In the genomic region with DNA sequence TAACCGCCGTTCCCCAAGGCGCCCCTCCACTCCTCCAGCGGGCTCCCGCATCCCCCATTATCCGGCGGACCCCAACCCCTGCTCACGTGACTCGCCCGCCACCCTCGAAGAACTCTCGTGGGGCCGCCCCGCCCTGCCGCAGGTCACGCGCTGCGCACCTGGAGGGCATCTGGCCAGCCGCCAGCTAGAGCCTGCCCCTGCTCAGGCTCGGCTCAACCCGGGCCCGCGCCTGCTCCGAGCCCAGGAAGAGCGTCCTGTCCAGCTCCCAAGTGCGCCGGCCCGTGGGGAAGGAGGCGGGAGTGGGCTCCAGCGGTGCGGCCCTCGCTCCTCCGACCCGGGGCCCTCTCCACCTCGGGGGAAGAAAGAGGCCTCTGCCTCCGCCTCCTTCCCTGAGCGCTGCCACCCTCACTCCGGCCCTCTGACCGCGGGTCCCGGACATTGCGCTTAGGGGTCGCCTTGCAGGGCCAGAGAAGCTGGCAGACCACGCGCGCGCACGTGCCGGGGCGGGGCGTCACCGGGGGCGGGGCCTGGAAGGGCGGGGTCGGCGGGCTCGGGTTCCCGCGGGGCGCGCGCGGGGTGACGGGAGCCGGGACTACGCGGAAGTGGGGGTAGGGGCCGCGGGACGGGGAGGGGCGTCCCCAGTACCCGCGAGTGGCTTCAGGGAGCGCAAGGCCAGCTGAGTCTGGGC, we compare ENCODE assay signal across 8 cellular contexts. TPM values are rescaled to one million over a fixed set of nuclear protein-coding genes. Genes with fewer than 3 reads are reported as not detected.
DNase-seq lines count a peak whose midpoint lies in the region; ATAC-seq, FAIRE-seq and TF ChIP-seq lines count a peak whose summit lies in the region.

No MANE protein-coding gene starts in this region.

- TF ChIP-seq CTCF in H1 (IDR thresholded peaks at IDR 0.05; ENCODE audit: control extremely low read depth in 1 of 3, insufficient read depth in 1 of 3, low read depth in 1 of 3, low read length in 3 of 3) (no peak), mesothelial cell of epicardium (IDR thresholded peaks at IDR 0.05; ENCODE audit: unreplicated experiment) (peak; percentile 76)

- peak overlapping the region; percentile 78 for H3K27ac Mint-ChIP-seq in mesothelial cell of epicardium

- peak overlapping the region; percentile 81 for H4K8ac ChIP-seq in H1 (ENCODE audit: extremely low read depth, insufficient read depth, low read length)

- no peak overlapping the region for H3K23ac ChIP-seq in H1 (ENCODE audit: insufficient read length)

- H2AFZ ChIP-seq in H1 (ENCODE audit: low read length) = 0 out of 2 replicates have a peak overlapping the region, but pooled peaks have one; percentile 81

- H3K27me3 Mint-ChIP-seq in mesothelial cell of epicardium (ENCODE audit: low read depth) = no peaks in the 10 kb centered on the region

- H2AK5ac ChIP-seq in H1 (ENCODE audit: low read depth, low read length) = no peak overlapping the region

- no peak; a peak in 1 of 3 replicates for TF ChIP-seq POLR2A in H1 (IDR thresholded peaks at IDR 0.05; ENCODE audit: control extremely low read depth in 1 of 2, low read depth in 2 of 2, low read length in 2 of 2)

- no peaks in the 10 kb centered on the region for H3K36me3 Mint-ChIP-seq in mesothelial cell of epicardium

- H3K4me1 ChIP-seq in BLaER1 = peaks cover 31% of the 10 kb centered on the region
- no peaks in the 10 kb centered on the region for H3K4me1 ChIP-seq in H1 (replicated peaks in 1 of 4; ENCODE audit: control insufficient read depth in 3 of 4, insufficient read depth in 4 of 4, low read length in 3 of 4)

- POLR2A ChIA-PET in H1 (lab: Charles Lee; ENCODE audit: partially characterized antibody) = interaction anchor here (0.6 to 3.5 kb wide), 33 partner anchors 8 to 501 kb away, joined by 3 to 48 read pairs (median 6); a partner anchor contains a TSS

- H3K4me2 ChIP-seq in BLaER1 (peak overlapping the region; percentile 99), H1 (ENCODE audit: insufficient read depth in 1 of 2, low read depth in 2 of 2, low read length in 2 of 2) (peak overlapping the region; percentile 84 to 91)

- peak overlapping the region; percentile 77 for H3K4me3 Mint-ChIP-seq in mesothelial cell of epicardium

- H3K9ac ChIP-seq in BLaER1 = peak overlapping the region; percentile 87
- peak overlapping the region in 3 of 4 experiments; percentile 0 to 66 (median 58); a peak in 5 of 7 replicates for H3K9ac ChIP-seq in H1 (replicated peaks in 1 of 4; ENCODE audit: extremely low read depth in 1 of 4, low read depth in 3 of 4, low read length in 3 of 4)

- H2BK20ac ChIP-seq in H1 (ENCODE audit: low read length) = no peak overlapping the region

- H2BK5ac ChIP-seq in H1 (ENCODE audit: low read depth, low read length) = peak overlapping the region; percentile 90

- H3K27ac ChIP-seq in BLaER1 (peak overlapping the region; percentile 93), H1 (ENCODE audit: low read depth, low read length) (peak overlapping the region; percentile 43; the same call in 1 of the 2 replicates)

- TF ChIP-seq RAD21 in H1 (IDR thresholded peaks at IDR 0.05 in 1 of 2, conservative IDR thresholded peaks at IDR 0.05 in 1 of 2; ENCODE audit: low read depth in 2 of 2, low read length in 2 of 2) = no peak

- no peak for FAIRE-seq in H1 (lab: Jason Lieb, UNC)

- CTCF ChIA-PET in H1 (lab: Charles Lee; ENCODE audit: partially characterized antibody) = interaction anchor here (0.6 to 3.9 kb wide), 20 partner anchors 9 to 220 kb away, joined by 3 to 27 read pairs (median 9); a partner anchor contains a TSS

- peak overlapping the region; percentile 96 for H3K18ac ChIP-seq in H1 (ENCODE audit: extremely low read depth, low read length)

- H3K4ac ChIP-seq in H1 (replicated peaks; ENCODE audit: insufficient read length, low read depth, low read length) = peak overlapping the region; percentile 53

- H3K79me1 ChIP-seq in H1 (ENCODE audit: low read depth, low read length) = no peaks in the 10 kb centered on the region

- DNase-seq in NCI-H82 (lab: John Stamatoyannopoulos, UW) (peak; percentile 90), H1 (ENCODE audit: low read depth in 1 of 2, low spot score in 2 of 2) (peak; percentile 25 to 98), mesothelial cell of epicardium (ENCODE audit: low spot score in 2 of 2, unreplicated experiment in 2 of 2) (peak; percentile 78 to 88)
- peak; percentile 35 for DNase-seq in activated CD8-positive, alpha-beta memory T cell treated with anti-CD3 and anti-CD28 coated beads, Interleukin-2, amount 50 U/mL, for 1 hour (ENCODE audit: extremely low read depth)
- peak; percentile 97 for DNase-seq in stimulated activated CD8-positive, alpha-beta memory T cell treated with anti-CD3 and anti-CD28 coated beads, Interleukin-15, amount 100 ng/mL, for 24 hours (ENCODE audit: low read depth)

- no peaks in the 10 kb centered on the region for H3K27me3 ChIP-seq in BLaER1
- H3K27me3 ChIP-seq in H1 (replicated peaks in 1 of 4; ENCODE audit: control insufficient read depth in 3 of 4, extremely low read depth in 1 of 4, insufficient read depth in 3 of 4, low read length in 3 of 4) = no peaks in the 10 kb centered on the region

- H4K20me1 ChIP-seq in BLaER1 (no peaks in the 10 kb centered on the region), H1 (replicated peaks in 1 of 2; ENCODE audit: control insufficient read depth in 1 of 2, insufficient read depth in 2 of 2, low read length in 2 of 2) (no peaks in the 10 kb centered on the region)

- 1% methylated on average over 30 of the region's 74 CpGs; no CpG with 5 or more reads in 1 of the 2 experiments for WGBS in H1 (ENCODE audit: extremely low coverage in 1 of 2, insufficient coverage in 1 of 2, insufficient read length in 1 of 2, insufficient replicate concordance in 2 of 2, low coverage in 1 of 2, low lambda C conversion rate in 2 of 2, missing lambda C conversion rate in 1 of 2), 2 experiments

- H3K9me3 ChIP-seq in BLaER1 (no peaks in the 10 kb centered on the region), H1 (ENCODE audit: insufficient read depth in 2 of 2, low read depth in 1 of 2, low read length in 1 of 2) (no peaks in the 10 kb centered on the region)

- H3K79me2 ChIP-seq in H1 (ENCODE audit: control insufficient read depth in 1 of 2, insufficient read depth in 2 of 2, low read length in 2 of 2) = no peaks in the 10 kb centered on the region

- H2BK15ac ChIP-seq in H1 (ENCODE audit: low read length) = no peak overlapping the region; the same call in 1 of the 2 replicates

- no peak overlapping the region for H3K14ac ChIP-seq in H1 (ENCODE audit: insufficient read length)

- peak overlapping the region; percentile 33 for H2BK120ac ChIP-seq in H1 (replicated peaks; ENCODE audit: low read depth, low read length)

- ATAC-seq in GM19324 (IDR thresholded peaks at IDR 0.05; ENCODE audit: low FRiP score, unreplicated experiment) (peak; percentile 70), HG03442 (IDR thresholded peaks at IDR 0.05; ENCODE audit: unreplicated experiment) (peak; percentile 62)

- TF ChIP-seq EP300 in H1 (IDR thresholded peaks at IDR 0.05; ENCODE audit: borderline replicate concordance in 1 of 2, low read depth in 2 of 2, low read length in 2 of 2) = no peak

- peak overlapping the region; percentile 69 for H3K56ac ChIP-seq in H1 (replicated peaks; ENCODE audit: insufficient read length, low read depth, low read length)

- H3K4me3 ChIP-seq in BLaER1 = peak overlapping the region; percentile 87
- H3K4me3 ChIP-seq in H1 (ENCODE audit: extremely low read depth in 1 of 4, insufficient read depth in 2 of 4, low read depth in 3 of 4, low read length in 4 of 4) = peak overlapping the region; percentile 60 to 76 (median 68)

- H4K5ac ChIP-seq in H1 (ENCODE audit: insufficient read length, low read depth, low read length) = peak overlapping the region; percentile 85

- H3K36me3 ChIP-seq in BLaER1 = no peaks in the 10 kb centered on the region
- H3K36me3 ChIP-seq in H1 (ENCODE audit: control insufficient read depth in 2 of 4, insufficient read depth in 4 of 4, low read length in 3 of 4) = no peaks in the 10 kb centered on the region

- peaks cover 10% of the 10 kb centered on the region; the same call in 1 of the 2 replicates for H3K23me2 ChIP-seq in H1 (ENCODE audit: low read depth, low read length)

- peaks cover 2% of the 10 kb centered on the region for H3K4me1 Mint-ChIP-seq in mesothelial cell of epicardium

- peak overlapping the region; percentile 42 for H4K91ac ChIP-seq in H1 (replicated peaks; ENCODE audit: insufficient read length, low read length)

- no peak overlapping the region; the same call in 1 of the 2 replicates for H2BK12ac ChIP-seq in H1 (ENCODE audit: low read depth, low read length)

- no peaks in the 10 kb centered on the region for H3K9me3 Mint-ChIP-seq in mesothelial cell of epicardium

TF ChIP-seq in H1, 55 proteins besides CTCF, POLR2A, EP300 and RAD21 (continues in another document):
- TF ChIP-seq, protein P1, sequence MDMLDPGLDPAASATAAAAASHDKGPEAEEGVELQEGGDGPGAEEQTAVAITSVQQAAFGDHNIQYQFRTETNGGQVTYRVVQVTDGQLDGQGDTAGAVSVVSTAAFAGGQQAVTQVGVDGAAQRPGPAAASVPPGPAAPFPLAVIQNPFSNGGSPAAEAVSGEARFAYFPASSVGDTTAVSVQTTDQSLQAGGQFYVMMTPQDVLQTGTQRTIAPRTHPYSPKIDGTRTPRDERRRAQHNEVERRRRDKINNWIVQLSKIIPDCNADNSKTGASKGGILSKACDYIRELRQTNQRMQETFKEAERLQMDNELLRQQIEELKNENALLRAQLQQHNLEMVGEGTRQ (IDR thresholded peaks at IDR 0.05; ENCODE audit: low read length) = peak; percentile 61

RNA-seq across cellular contexts. Expression of a gene that starts 28.4 kb away (rescaled TPM):
- total RNA-seq in H1 (2021; fragmentation: NEBNext Ultra II Directional; extraction: Animal tissue kit (Norgen Biotek cat#: 25700)) = 452 and 453 TPM in 2 replicates
- 144 and 254 TPM in 2 replicates for polyA plus RNA-seq in H1 (2011; rRNA removed)
- polyA plus RNA-seq in H1 (2011; cell fraction: cytosol; rRNA removed) = 207 TPM
- 139 TPM for polyA plus RNA-seq in H1 (2011; cell fraction: nucleus; rRNA removed)
- polyA plus RNA-seq in H1 (2012, experiment 1 of 2) = 401 to 512 TPM (median 449 TPM) in 4 replicates
- polyA plus RNA-seq in H1 (2012, experiment 2 of 2) = 287 TPM
- polyA plus RNA-seq in H1 (2013, experiment 1 of 2) = 455 TPM
- 462 TPM for polyA plus RNA-seq in H1 (2013, experiment 2 of 2)
- polyA minus RNA-seq in H1 (2011; rRNA and poly(A)+ RNA removed) = 78.8 and 84.2 TPM in 2 replicates
- polyA minus RNA-seq in H1 (2011; cell fraction: cytosol; rRNA and poly(A)+ RNA removed) = 84.5 TPM
- polyA minus RNA-seq in H1 (2011; cell fraction: nucleus; rRNA and poly(A)+ RNA removed) = 135 TPM
- total RNA-seq in mesothelial cell of epicardium = 466 to 497 TPM (median 481 TPM) in 3 replicates

RNA-seq across cellular contexts. Expression of a gene that starts 28.9 kb away (rescaled TPM):
- 55.0 and 56.5 TPM in 2 replicates for total RNA-seq in H1 (2021; fragmentation: NEBNext Ultra II Directional; extraction: Animal tissue kit (Norgen Biotek cat#: 25700))
- polyA plus RNA-seq in H1 (2011; rRNA removed) = 44.3 and 48.8 TPM in 2 replicates
- polyA plus RNA-seq in H1 (2011; cell fraction: cytosol; rRNA removed) = 46.1 TPM
- polyA plus RNA-seq in H1 (2011; cell fraction: nucleus; rRNA removed) = 65.0 TPM
- 40.0 to 54.8 TPM (median 50.7 TPM) in 4 replicates for polyA plus RNA-seq in H1 (2012, experiment 1 of 2)
- 54.0 TPM for polyA plus RNA-seq in H1 (2012, experiment 2 of 2)
- 33.6 TPM for polyA plus RNA-seq in H1 (2013, experiment 1 of 2)
- polyA plus RNA-seq in H1 (2013, experiment 2 of 2) = 28.5 TPM
- polyA minus RNA-seq in H1 (2011; rRNA and poly(A)+ RNA removed) = 63.2 and 67.1 TPM in 2 replicates
- 47.8 TPM for polyA minus RNA-seq in H1 (2011; cell fraction: cytosol; rRNA and poly(A)+ RNA removed)
- 43.5 TPM for polyA minus RNA-seq in H1 (2011; cell fraction: nucleus; rRNA and poly(A)+ RNA removed)
- 18.1 to 20.2 TPM (median 19.4 TPM) in 3 replicates for total RNA-seq in mesothelial cell of epicardium

Comparison
In these comparisons a context has a peak if more than half of its experiments do, and no peak if none do; other contexts are left out.
1. Peak in every context shown above with its lines: DNase-seq, ATAC-seq, H3K4me3 ChIP-seq and H3K27ac ChIP-seq.
2. DNase-seq: peak in every context shown above with its lines; median percentile 97 in stimulated activated CD8-positive, alpha-beta memory T cell treated with anti-CD3 and anti-CD28 coated beads, Interleukin-15, amount 100 ng/mL, for 24 hours; 90 in NCI-H82; 83 in mesothelial cell of epicardium; 62 in H1; 35 in activated CD8-positive, alpha-beta memory T cell treated with anti-CD3 and anti-CD28 coated beads, Interleukin-2, amount 50 U/mL, for 1 hour.